1 cellular context compared by ENCODE assay signal in genomic region chr7:51325231-51325630, GRCh38.
A peak's percentile ranks its signal among the peaks of the same experiment; 100 is the strongest.
TF ChIP-seq lines count a peak whose summit lies in the region.

No MANE protein-coding gene starts in this region.

TF ChIP-seq in K562, 482 proteins besides CTCF, POLR2A, EP300 and RAD21:
- TF ChIP-seq ZEB2 (IDR thresholded peaks at IDR 0.05) (no peak), PREB (CRISPR knock-in tag; IDR thresholded peaks at IDR 0.05) (no peak), ILF3 (IDR thresholded peaks at IDR 0.05; ENCODE audit: borderline replicate concordance) (no peak), XRCC4 (IDR thresholded peaks at IDR 0.05; ENCODE audit: extremely low read depth, insufficient read depth, insufficient read length) (no peak), NBN (IDR thresholded peaks at IDR 0.05; ENCODE audit: low read depth) (no peak), PHF20 (IDR thresholded peaks at IDR 0.05; ENCODE audit: partially characterized antibody) (no peak), ATF6 (CRISPR knock-in tag; IDR thresholded peaks at IDR 0.05) (no peak), CBFA2T3 (IDR thresholded peaks at IDR 0.05) (peak; percentile 33; the same call in 1 of the 2 replicates), ZNF398 (CRISPR knock-in tag; IDR thresholded peaks at IDR 0.05) (no peak), ZNF699 (CRISPR knock-in tag; IDR thresholded peaks at IDR 0.05; ENCODE audit: insufficient replicate concordance) (no peak), CBX3 (IDR thresholded peaks at IDR 0.05; ENCODE audit: borderline replicate concordance in 1 of 2, low read length in 2 of 2) (no peak), ETV5 (CRISPR knock-in tag; IDR thresholded peaks at IDR 0.05; ENCODE audit: low read depth) (0 out of 2 replicates have a peak, but pooled peaks have one; percentile 28), TEAD2 (tag; IDR thresholded peaks at IDR 0.05) (no peak), MTA1 (IDR thresholded peaks at IDR 0.05; ENCODE audit: borderline replicate concordance) (no peak), MLX (CRISPR knock-in tag; conservative IDR thresholded peaks at IDR 0.05) (no peak), NR1H2 (CRISPR knock-in tag; IDR thresholded peaks at IDR 0.05) (no peak), TCF3 (CRISPR knock-in tag; IDR thresholded peaks at IDR 0.05) (peak; percentile 90), ZNF766 (CRISPR knock-in tag; conservative IDR thresholded peaks at IDR 0.05) (no peak), WHSC1 (IDR thresholded peaks at IDR 0.05; ENCODE audit: low read length) (no peak), COPS2 (conservative IDR thresholded peaks at IDR 0.05) (no peak), HNRNPL (IDR thresholded peaks at IDR 0.05; ENCODE audit: low read depth, low read length) (no peak), TFE3 (CRISPR knock-in tag; IDR thresholded peaks at IDR 0.05) (no peak), ZNF354B (CRISPR knock-in tag; IDR thresholded peaks at IDR 0.05) (no peak)
